In the genomic region with DNA sequence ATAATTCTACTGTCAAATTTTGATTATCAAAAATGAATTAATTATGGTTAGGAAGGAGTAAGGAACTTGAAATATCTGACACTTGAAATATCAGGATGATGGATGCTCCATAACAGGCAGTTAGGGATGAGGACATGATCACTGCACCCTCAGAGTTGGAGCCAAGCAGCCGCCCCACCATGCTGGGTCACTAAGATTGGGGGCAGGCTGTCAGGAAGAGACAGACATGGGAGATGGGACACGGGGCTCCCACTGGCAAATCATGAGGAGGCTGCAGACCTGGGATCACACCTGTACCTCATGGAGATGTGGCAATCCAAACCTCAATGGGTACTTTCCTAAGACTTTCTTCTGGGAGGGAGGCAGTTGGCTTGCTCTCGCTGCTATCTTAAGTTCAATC, we compare ENCODE assay signal across 9 cellular contexts.
"Had no signal": no experiment of that assay in that cellular context is flagged by ENCODE, and none has a peak within 500 bp of the region (broad histone marks: within the 10 kb centered on the region; RNA-seq: fewer than 3 reads in every experiment).

No MANE protein-coding gene starts in this region.

- H3K9me3 ChIP-seq: HAP-1 had no signal

- H3K4me3 ChIP-seq: GM23248, GM23338, HAP-1 had no signal

- ATAC-seq: GM23338, HCT116 had no signal

- H3K36me3 ChIP-seq: HAP-1 had no signal

- H3K4me2 ChIP-seq: GM23338 had no signal

- H3K9ac ChIP-seq: GM23248 had no signal

- H2AFZ ChIP-seq: GM23248, GM23338 had no signal

- H3K27ac ChIP-seq: GM23248 had no signal

- DNase-seq: GM23248, GOT3, H7, H9, HCEC 1CT, HFFc6 had no signal

- H3K4me1 ChIP-seq: HAP-1 had no signal
